In genomic region chr15:66705277-66705927, GRCh38 we compare ENCODE assay signal across 14 cellular contexts. TPM values are rescaled to one million over a fixed set of nuclear protein-coding genes. Genes with fewer than 3 reads are reported as not detected.
DNase-seq lines count a peak whose midpoint lies in the region; ATAC-seq and TF ChIP-seq lines count a peak whose summit lies in the region.
"Had no signal": no experiment of that assay in that cellular context is flagged by ENCODE, and none has a peak within 500 bp of the region (broad histone marks: within the 10 kb centered on the region; RNA-seq: fewer than 3 reads in every experiment).

No MANE protein-coding gene starts in this region.

- TF ChIP-seq CTCF in AG04450 (IDR thresholded peaks at IDR 0.05; ENCODE audit: low read depth, low read length) (no peak), nephron progenitor cell (IDR thresholded peaks at IDR 0.05) (no peak), ovary (IDR thresholded peaks at IDR 0.05) (no peak)

- peak overlapping the region in 2 of 4 donors; percentile 69 to 79 for H3K4me3 Mint-ChIP-seq in IgD-negative memory B cell
- peak overlapping the region; percentile 95 for H3K4me3 Mint-ChIP-seq in nephron progenitor cell
- H3K4me3 Mint-ChIP-seq: memory B cell had no signal

- H3K27ac ChIP-seq in AG04450 (ENCODE audit: low read depth, low read length), result no peak overlapping the region
- H3K27ac ChIP-seq in ectodermal cell (ENCODE audit: insufficient read depth, low read depth, low read length, poor library complexity, severe bottlenecking), result no peak overlapping the region
- no peak overlapping the region for H3K27ac ChIP-seq in ovary
- H3K27ac ChIP-seq: epithelial cell of prostate, RWPE1 had no signal

- WGBS in ectodermal cell, 2 experiments, result 74 to 76% methylated on average over 3 of the region's 3 CpGs
- 74 to 84% (median 83%) methylated on average over 3 of the region's 3 CpGs for WGBS in ovary, 3 donors

- H3K9me3 Mint-ChIP-seq in IgD-negative memory B cell (no peaks in the 10 kb centered on the region), nephron progenitor cell (no peaks in the 10 kb centered on the region)
- H3K9me3 Mint-ChIP-seq: memory B cell had no signal

- peak overlapping the region in 2 of 3 donors; percentile 36 to 45 for H3K27ac Mint-ChIP-seq in IgD-negative memory B cell
- peak overlapping the region; percentile 62 for H3K27ac Mint-ChIP-seq in nephron progenitor cell
- H3K27ac Mint-ChIP-seq: memory B cell had no signal

- POLR2A ChIA-PET in AG04450 (lab: Yijun Ruan, JAX), result interaction anchor here (1.7 kb wide), 1 partner anchor 146 kb away, joined by 5 read pairs; no protein-coding TSS in a partner anchor

- TF ChIP-seq EP300 in ovary (IDR thresholded peaks at IDR 0.05), result no peak

- H3K4me1 ChIP-seq in ectodermal cell (ENCODE audit: control insufficient read depth, insufficient read depth, low read length) (peaks cover 34% of the 10 kb centered on the region), ovary (ENCODE audit: insufficient read depth) (peaks cover 23% of the 10 kb centered on the region)

- no peaks in the 10 kb centered on the region; the same call in 1 of the 2 replicates for H3K9me3 ChIP-seq in AG04450 (ENCODE audit: control insufficient read depth, insufficient read depth, low read length)
- H3K9me3 ChIP-seq in ectodermal cell (ENCODE audit: control insufficient read depth, low read length), result no peaks in the 10 kb centered on the region
- H3K9me3 ChIP-seq in ovary, result no peaks in the 10 kb centered on the region

- CTCF ChIA-PET in AG04450 (lab: Charles Lee), result interaction anchor here (0.7 to 5.2 kb wide), 15 partner anchors 9 to 156 kb away, joined by 3 to 63 read pairs (median 4); no protein-coding TSS in a partner anchor

- H3K4me1 Mint-ChIP-seq in IgD-negative memory B cell (peaks cover 4 to 10% (median 8%) of the 10 kb centered on the region in 3 donors), nephron progenitor cell (peaks cover 64% of the 10 kb centered on the region)

- H3K36me3 ChIP-seq in ectodermal cell (ENCODE audit: control insufficient read depth, insufficient read depth, low read length) (no peaks in the 10 kb centered on the region), ovary (no peaks in the 10 kb centered on the region)

- H3K27me3 ChIP-seq in AG04450 (ENCODE audit: control insufficient read depth, insufficient read depth, low read length), result no peaks in the 10 kb centered on the region
- H3K27me3 ChIP-seq in ectodermal cell (ENCODE audit: control insufficient read depth, insufficient read depth, low read length, poor library complexity, severe bottlenecking), result peaks cover 31% of the 10 kb centered on the region
- H3K27me3 ChIP-seq in ovary, result no peaks in the 10 kb centered on the region

- H3K4me3 ChIP-seq in AG04450 (ENCODE audit: low read depth, low read length) (peak overlapping the region; percentile 78), ectodermal cell (ENCODE audit: insufficient read depth, low read depth, low read length) (peak overlapping the region; percentile 64), ovary (no peak overlapping the region)

- no peak for ATAC-seq in GM21723 (IDR thresholded peaks at IDR 0.05; ENCODE audit: unreplicated experiment)

- TF ChIP-seq POLR2A in ovary (IDR thresholded peaks at IDR 0.05), result no peak

- DNase-seq in AG04450 (ENCODE audit: low read depth, low spot score), result no peak
- no peak for DNase-seq in nephron progenitor cell
- no peak for DNase-seq in inferior parietal cortex (ENCODE audit: extremely low spot score)
- no peak for DNase-seq in ovary
- DNase-seq in activated CD4-positive, alpha-beta T cell treated with anti-CD3 and anti-CD28 coated beads for 1 hour, result no peak
- DNase-seq: activated CD4-positive, CD25-positive, alpha-beta regulatory T cell treated with anti-CD3 and anti-CD28 coated beads, Interleukin-2, amount 50 U/mL, for 72 hours; activated naive CD4-positive, alpha-beta T cell treated with Interleukin-2 at 50 U/mL for 16 hours; NCI-H1092 treated with DMSO at 0.1 percent for 48 hours had no signal

- H3K36me3 Mint-ChIP-seq in IgD-negative memory B cell (peaks cover 1% of the 10 kb centered on the region), nephron progenitor cell (ENCODE audit: low read depth) (peaks cover 25% of the 10 kb centered on the region)
- H3K36me3 Mint-ChIP-seq: memory B cell had no signal

- peaks cover 17% of the 10 kb centered on the region for H3K27me3 Mint-ChIP-seq in IgD-negative memory B cell
- H3K27me3 Mint-ChIP-seq in nephron progenitor cell (ENCODE audit: low read depth, poor library complexity), result peaks cover 2% of the 10 kb centered on the region

- intact Hi-C loops in ovary (cut with DNase I), result loop anchor here in 3 of 4 donors (2.0 to 10.0 kb wide), 5 partner anchors 67 to 147 kb away; no protein-coding TSS in a partner anchor

RNA-seq across cellular contexts. Expression of gene SMAD6, which starts 3.4 kb away (rescaled TPM):
- 1.8 and 2.2 TPM in 2 replicates for polyA plus RNA-seq in AG04450 (2011; rRNA removed)
- polyA minus RNA-seq in AG04450 (2011; rRNA and poly(A)+ RNA removed), result 4.9 and 6.2 TPM in 2 replicates
- polyA plus RNA-seq in IgD-negative memory B cell, result not detected
- polyA plus RNA-seq in ectodermal cell (2013, experiment 1 of 4), result 6.0 TPM
- 5.1 TPM for polyA plus RNA-seq in ectodermal cell (2013, experiment 2 of 4)
- 5.7 TPM for polyA plus RNA-seq in ectodermal cell (2013, experiment 3 of 4)
- 6.1 TPM for polyA plus RNA-seq in ectodermal cell (2013, experiment 4 of 4)
- 10 to 100 TPM in 6 of 7 donors, 1 to 10 TPM in 1; 7.1 to 20.3 (median 14.1) TPM for total RNA-seq in ovary
- 10 to 100 TPM in 1 of 2 donors, 1 to 10 TPM in 1; 3.8 to 10.9 TPM for polyA plus RNA-seq in ovary
